Comparison of ENCODE assay signal across 8 cellular contexts in the genomic region with DNA sequence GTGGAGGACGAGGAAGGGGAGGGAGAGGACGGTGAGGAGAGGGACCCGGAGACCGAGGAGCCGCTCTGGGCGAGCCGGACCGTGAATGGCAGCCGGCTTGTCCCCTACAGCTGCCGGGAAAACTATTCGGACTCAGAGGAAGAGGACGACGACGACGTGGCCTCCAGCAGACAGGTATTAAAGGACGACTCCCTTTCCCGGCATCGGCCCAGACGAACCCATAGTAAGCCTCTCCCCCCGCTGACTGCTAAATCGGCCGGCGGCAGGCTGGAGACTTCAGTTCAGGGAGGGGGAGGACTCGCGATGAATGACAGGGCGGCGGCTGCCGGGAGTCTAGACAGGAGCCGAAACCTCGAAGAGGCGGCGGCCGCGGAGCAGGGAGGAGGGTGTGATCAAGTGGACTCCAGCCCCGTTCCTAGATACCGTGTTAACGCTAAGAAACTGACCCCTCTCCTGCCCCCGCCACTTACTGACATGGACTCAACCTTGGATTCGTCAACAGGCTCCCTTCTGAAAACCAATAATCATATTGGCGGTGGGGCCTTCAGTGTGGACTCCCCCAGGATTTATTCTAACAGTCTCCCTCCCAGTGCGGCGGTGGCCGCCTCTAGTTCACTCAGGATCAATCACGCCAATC. TPM values are rescaled to one million over a fixed set of nuclear protein-coding genes. Genes with fewer than 3 reads are reported as not detected.
DNase-seq lines count a peak whose midpoint lies in the region; ATAC-seq, FAIRE-seq and TF ChIP-seq lines count a peak whose summit lies in the region.

No MANE protein-coding gene starts in this region.

- no peaks in the 10 kb centered on the region for H3K27me3 ChIP-seq in prostate gland (replicated peaks; ENCODE audit: insufficient read depth)

- ATAC-seq in activated naive CD8-positive, alpha-beta T cell treated with anti-CD3 and anti-CD28 coated beads, Interleukin-2, amount 10 ng/mL, durations not matched to agents 7 days and 5 days (ENCODE audit: low read depth), result peak; percentile 45
- ATAC-seq in left cardiac atrium, result peak; percentile 42 to 85

- TF ChIP-seq POLR2A in prostate gland (IDR thresholded peaks at IDR 0.05), result no peak

- no peak for FAIRE-seq in urothelium cell line (lab: Jason Lieb, UNC)

- no peaks in the 10 kb centered on the region for H3K36me3 ChIP-seq in prostate gland

- CTCF ChIA-PET in Calu3 (lab: Charles Lee), result interaction anchor here (1.5 kb wide), 1 partner anchor 8 kb away, joined by 7 read pairs; no protein-coding TSS in a partner anchor

- peak overlapping the region; percentile 98 for H3K27ac Mint-ChIP-seq in Calu3 (ENCODE audit: unreplicated experiment)
- H3K27ac Mint-ChIP-seq in activated naive CD8-positive, alpha-beta T cell treated with anti-CD3 and anti-CD28 coated beads, Interleukin-2, amount 10 ng/mL, durations not matched to agents 7 days and 5 days, result peak overlapping the region; percentile 88

- H3K4me1 ChIP-seq in prostate gland (replicated peaks), result peaks cover 6% of the 10 kb centered on the region

- H3K27ac ChIP-seq in prostate gland, result peak overlapping the region; percentile 86 to 88

- no TSS peak for BruUV-seq in Calu3 (replicated peaks; lab: Mats Ljungman, UMichigan)

- no peaks in the 10 kb centered on the region for H3K9me3 ChIP-seq in prostate gland

- no peaks in the 10 kb centered on the region for H3K27me3 Mint-ChIP-seq in Calu3 (ENCODE audit: unreplicated experiment)
- H3K27me3 Mint-ChIP-seq in activated naive CD8-positive, alpha-beta T cell treated with anti-CD3 and anti-CD28 coated beads, Interleukin-2, amount 10 ng/mL, durations not matched to agents 7 days and 5 days, result peaks cover 2% of the 10 kb centered on the region

- intact Hi-C loops in Calu3 (cut with micrococcal nuclease; ENCODE audit: unreplicated experiment), result no loop called here
- intact Hi-C loops in left cardiac atrium (cut with DNase I), result no loop called here
- intact Hi-C loops in prostate gland (cut with DNase I), result no loop called here

- H3K4me3 Mint-ChIP-seq in Calu3 (ENCODE audit: low read depth, unreplicated experiment), result peak overlapping the region; percentile 91
- H3K4me3 Mint-ChIP-seq in activated naive CD8-positive, alpha-beta T cell treated with anti-CD3 and anti-CD28 coated beads, Interleukin-2, amount 10 ng/mL, durations not matched to agents 7 days and 5 days, result peak overlapping the region; percentile 95

- no peaks in the 10 kb centered on the region for H3K9me3 Mint-ChIP-seq in Calu3 (ENCODE audit: low read depth, unreplicated experiment)
- H3K9me3 Mint-ChIP-seq in activated naive CD8-positive, alpha-beta T cell treated with anti-CD3 and anti-CD28 coated beads, Interleukin-2, amount 10 ng/mL, durations not matched to agents 7 days and 5 days, result no peaks in the 10 kb centered on the region

- DNase-seq in Calu3 (peak; percentile 66), GM20000 (ENCODE audit: low spot score) (peak; percentile 82), HS-5 (ENCODE audit: low read depth) (peak; percentile 23), SK-N-DZ (ENCODE audit: low spot score) (peak; percentile 56), left cardiac atrium (peak; percentile 77), prostate gland (ENCODE audit: low spot score) (peak; percentile 36), urothelium cell line (ENCODE audit: low spot score) (peak; percentile 63)
- peak; percentile 72 for DNase-seq in activated naive CD8-positive, alpha-beta T cell treated with anti-CD3 and anti-CD28 coated beads, Interleukin-2, amount 10 ng/mL, durations not matched to agents 7 days and 5 days

- H3K4me3 ChIP-seq in prostate gland, result peak overlapping the region; percentile 76 to 81

- WGBS in prostate gland, result 1% methylated on average over 44 of the region's 44 CpGs

- POLR2A ChIA-PET in activated naive CD8-positive, alpha-beta T cell treated with anti-CD3 and anti-CD28 coated beads, Interleukin-2, amount 10 ng/mL, durations not matched to agents 7 days and 5 days (lab: Charles Lee), result interaction anchor here (0.6 to 3.1 kb wide), 15 partner anchors 10 to 279 kb away, joined by 3 to 33 read pairs (median 5); no protein-coding TSS in a partner anchor

- peaks cover 10% of the 10 kb centered on the region for H3K4me1 Mint-ChIP-seq in Calu3 (ENCODE audit: low read depth, unreplicated experiment)
- H3K4me1 Mint-ChIP-seq in activated naive CD8-positive, alpha-beta T cell treated with anti-CD3 and anti-CD28 coated beads, Interleukin-2, amount 10 ng/mL, durations not matched to agents 7 days and 5 days, result peaks cover 25% of the 10 kb centered on the region

- TF ChIP-seq CTCF in Calu3 (IDR thresholded peaks at IDR 0.05; ENCODE audit: unreplicated experiment) (no peak), GM20000 (IDR thresholded peaks at IDR 0.05; ENCODE audit: extremely low read depth, missing control alignments) (no peak), prostate gland (IDR thresholded peaks at IDR 0.05) (no peak)

- peaks cover 29% of the 10 kb centered on the region for H3K36me3 Mint-ChIP-seq in Calu3 (ENCODE audit: insufficient read depth, unreplicated experiment)
- peaks cover 19% of the 10 kb centered on the region for H3K36me3 Mint-ChIP-seq in activated naive CD8-positive, alpha-beta T cell treated with anti-CD3 and anti-CD28 coated beads, Interleukin-2, amount 10 ng/mL, durations not matched to agents 7 days and 5 days

RNA-seq across cellular contexts. Expression of gene LEMD3, which starts 1.0 kb away (rescaled TPM):
- 44.3 and 46.8 TPM in 2 replicates for total RNA-seq in Calu3 (2022)
- 26.9 and 31.6 TPM in 2 replicates for polyA plus RNA-seq in SK-N-DZ (2014; cell fraction: cytosol; rRNA removed)
- 51.7 and 60.1 TPM in 2 replicates for polyA plus RNA-seq in SK-N-DZ (2014; cell fraction: nucleus; rRNA removed)
- total RNA-seq in activated naive CD8-positive, alpha-beta T cell treated with anti-CD3 and anti-CD28 coated beads, Interleukin-2, amount 10 ng/mL, durations not matched to agents 7 days and 5 days, result 10 to 100 TPM; 46.0 to 49.6 TPM
- total RNA-seq in left cardiac atrium, result 10 to 100 TPM; 16.0 to 18.6 TPM
- total RNA-seq in prostate gland, result 100 to 1,000 TPM in 1 of 2 donors, 10 to 100 TPM in 1; 55.6 to 102 TPM

RNA-seq across cellular contexts. Expression of gene WIF1, which starts 49.3 kb away (rescaled TPM):
- not detected in 2 replicates for total RNA-seq in Calu3 (2022)
- polyA plus RNA-seq in SK-N-DZ (2014; cell fraction: cytosol; rRNA removed), result not detected in 2 replicates
- not detected in 2 replicates for polyA plus RNA-seq in SK-N-DZ (2014; cell fraction: nucleus; rRNA removed)
- not detected for total RNA-seq in activated naive CD8-positive, alpha-beta T cell treated with anti-CD3 and anti-CD28 coated beads, Interleukin-2, amount 10 ng/mL, durations not matched to agents 7 days and 5 days
- total RNA-seq in left cardiac atrium, result under 1 TPM in 1 of 2 donors, not detected in 1; 0.91 TPM
- total RNA-seq in prostate gland, result 10 to 100 TPM in 1 of 2 donors, 1 to 10 TPM in 1; 6.8 to 45.8 TPM

Comparison
In these comparisons a context has a peak if more than half of its experiments do, and no peak if none do; other contexts are left out.
1. Peak in every context shown above with its lines: DNase-seq, ATAC-seq, H3K4me3 ChIP-seq and H3K27ac ChIP-seq.
2. DNase-seq: peak in every context shown above with its lines; median percentile 82 in GM20000; 77 in left cardiac atrium; 72 in activated naive CD8-positive, alpha-beta T cell treated with anti-CD3 and anti-CD28 coated beads, Interleukin-2, amount 10 ng/mL, durations not matched to agents 7 days and 5 days; 66 in Calu3; 63 in urothelium cell line; 56 in SK-N-DZ; 36 in prostate gland; 23 in HS-5.